ENCODE assay signal across 1 cellular context in genomic region chr10:62726142-62726541, GRCh38.
TF ChIP-seq lines count a peak whose summit lies in the region.

No MANE protein-coding gene starts in this region.

TF ChIP-seq in HepG2, 621 proteins besides CTCF, POLR2A, EP300 and RAD21 (continued from another document):
- TF ChIP-seq DRAP1 (CRISPR knock-in tag; IDR thresholded peaks at IDR 0.05): no peak
- no peak for TF ChIP-seq MBNL3 (CRISPR knock-in tag; conservative IDR thresholded peaks at IDR 0.05)
- TF ChIP-seq CEBPZ (IDR thresholded peaks at IDR 0.05; ENCODE audit: low read length): no peak
- TF ChIP-seq EZH2 (conservative IDR thresholded peaks at IDR 0.05; ENCODE audit: low read depth, low read length): no peak
- no peak for TF ChIP-seq ZNF343 (CRISPR knock-in tag; IDR thresholded peaks at IDR 0.05)
